ENCODE assay signal across 9 cellular contexts in genomic region chr2:190466819-190467444, GRCh38. TPM values are rescaled to one million over a fixed set of nuclear protein-coding genes. Genes with fewer than 3 reads are reported as not detected.
DNase-seq lines count a peak whose midpoint lies in the region; ATAC-seq and TF ChIP-seq lines count a peak whose summit lies in the region.
"Had no signal": no experiment of that assay in that cellular context is flagged by ENCODE, and none has a peak within 500 bp of the region (broad histone marks: within the 10 kb centered on the region; RNA-seq: fewer than 3 reads in every experiment).

No MANE protein-coding gene starts in this region.

- H3K27me3 ChIP-seq in GM23248 (replicated peaks; ENCODE audit: insufficient read depth) (no peaks in the 10 kb centered on the region), sigmoid colon (no peaks in the 10 kb centered on the region)

- H3K4me3 ChIP-seq in GM23248 (no peak overlapping the region), sigmoid colon (no peak overlapping the region)

- H3K9ac ChIP-seq in GM23248 = peak overlapping the region; percentile 38

- H2AFZ ChIP-seq in GM23248 = peak overlapping the region; percentile 59; the same call in 1 of the 2 replicates

- intact Hi-C loops in sigmoid colon (cut with DNase I) = loop anchor here (5.0 kb wide), 1 partner anchor 180 kb away; the partner anchor contains the start of gene NAB1

- in situ Hi-C loops in GM23248 (cut with MboI) = no loop called here

- H3K4me3 Mint-ChIP-seq in chondrocyte (ENCODE audit: unreplicated experiment) = no peak overlapping the region

- peaks cover 41% of the 10 kb centered on the region for H3K4me1 Mint-ChIP-seq in chondrocyte (ENCODE audit: low read depth)

- H3F3A ChIP-seq in GM23248 (ENCODE audit: insufficient read depth) = peaks cover 19% of the 10 kb centered on the region

- peak overlapping the region; percentile 84 for H3K27ac Mint-ChIP-seq in chondrocyte (ENCODE audit: unreplicated experiment)

- H3K27me3 Mint-ChIP-seq in chondrocyte (ENCODE audit: low read depth) = no peaks in the 10 kb centered on the region

- peaks cover 43% of the 10 kb centered on the region for H3K4me1 ChIP-seq in GM23248 (ENCODE audit: insufficient read depth)
- peaks cover 0 to 43% (median 41%) of the 10 kb centered on the region in 4 donors for H3K4me1 ChIP-seq in sigmoid colon

- H3K36me3 Mint-ChIP-seq in chondrocyte (ENCODE audit: low read depth) = no peaks in the 10 kb centered on the region

- DNase-seq in GM23248 = peak; percentile 30
- DNase-seq in NCI-H345 (lab: John Stamatoyannopoulos, UW) = peak; percentile 47
- DNase-seq in chondrocyte (ENCODE audit: low spot score) = no peak
- no peak for DNase-seq in sigmoid colon
- no peak for DNase-seq in activated CD8-positive, alpha-beta memory T cell treated with anti-CD3 and anti-CD28 coated beads, Interleukin-2, amount 50 U/mL, for 4 hours
- DNase-seq in stimulated activated naive CD4-positive, alpha-beta T cell (lab: John Stamatoyannopoulos, UW) = no peak
- DNase-seq: GDM1 had no signal

- WGBS in GM23248 (ENCODE audit: low coverage in 1 of 2, low lambda C conversion rate in 2 of 2, missing lambda C conversion rate in 2 of 2), 2 experiments = 60 to 64% methylated on average over 5 of the region's 5 CpGs
- WGBS in sigmoid colon, 2 donors = 47 to 74% methylated on average over 5 of the region's 5 CpGs

- H3K79me2 ChIP-seq in GM23248 (ENCODE audit: insufficient read depth) = no peaks in the 10 kb centered on the region

- H3K9me3 Mint-ChIP-seq in chondrocyte (ENCODE audit: low read depth) = no peaks in the 10 kb centered on the region

- no peak for TF ChIP-seq POLR2A in sigmoid colon (IDR thresholded peaks at IDR 0.05)

- no peak for TF ChIP-seq CTCF in chondrocyte (IDR thresholded peaks at IDR 0.05)
- no peak for TF ChIP-seq CTCF in sigmoid colon (IDR thresholded peaks at IDR 0.05)

- H3K9me2 ChIP-seq in GM23248 (ENCODE audit: insufficient read depth) = no peaks in the 10 kb centered on the region

- H3K27ac ChIP-seq in GM23248 (0 out of 2 replicates have a peak overlapping the region, but pooled peaks have one; percentile 14), sigmoid colon (peak overlapping the region; percentile 80 to 87 (median 86))

- TF ChIP-seq EP300 in sigmoid colon (IDR thresholded peaks at IDR 0.05) = no peak

- no peaks in the 10 kb centered on the region for H3K36me3 ChIP-seq in GM23248 (ENCODE audit: low read depth)
- peaks cover 0 to 6% (median 0%) of the 10 kb centered on the region in 4 donors for H3K36me3 ChIP-seq in sigmoid colon

- H4K20me1 ChIP-seq in GM23248 (ENCODE audit: insufficient read depth) = no peaks in the 10 kb centered on the region

- ATAC-seq in GM21576 (IDR thresholded peaks at IDR 0.05; ENCODE audit: unreplicated experiment) (no peak), HG02623 (IDR thresholded peaks at IDR 0.05; ENCODE audit: unreplicated experiment) (no peak)

- H3K4me2 ChIP-seq in GM23248 (ENCODE audit: unreplicated experiment) = peak overlapping the region; percentile 54

- H3K9me3 ChIP-seq in GM23248 (ENCODE audit: low read depth) (no peaks in the 10 kb centered on the region), sigmoid colon (no peaks in the 10 kb centered on the region)

RNA-seq across cellular contexts. Expression of gene MFSD6, which starts 58.8 kb away (rescaled TPM):
- total RNA-seq in GM23248 (2014; rRNA removed; shearing (Covaris generic)) = 4.9 and 6.7 TPM in 2 replicates
- 3.2 and 4.2 TPM in 2 replicates for polyA plus RNA-seq in GM23248 (2016; fragmentation: Nextera tagmentation; extraction: Ambion mirVana)
- 5.9 to 8.4 TPM (median 6.9 TPM) in 3 replicates for total RNA-seq in chondrocyte
- total RNA-seq in sigmoid colon = 10 to 100 TPM; 46.7 to 87.5 (median 60.1) TPM
- polyA plus RNA-seq in sigmoid colon = 10 to 100 TPM in 1 of 3 donors, 1 to 10 TPM in 2; 8.4 to 23.0 (median 8.8) TPM

Comparison
In these comparisons a context has a peak if more than half of its experiments do, and no peak if none do; other contexts are left out.
1. DNase-seq: peak in GM23248 (single experiment) and NCI-H345 (single experiment); none in chondrocyte (single experiment), sigmoid colon (single experiment), activated CD8-positive, alpha-beta memory T cell treated with anti-CD3 and anti-CD28 coated beads, Interleukin-2, amount 50 U/mL, for 4 hours (single experiment) and stimulated activated naive CD4-positive, alpha-beta T cell (0 of 6).